Comparison of ENCODE assay signal across 10 cellular contexts in the genomic region with DNA sequence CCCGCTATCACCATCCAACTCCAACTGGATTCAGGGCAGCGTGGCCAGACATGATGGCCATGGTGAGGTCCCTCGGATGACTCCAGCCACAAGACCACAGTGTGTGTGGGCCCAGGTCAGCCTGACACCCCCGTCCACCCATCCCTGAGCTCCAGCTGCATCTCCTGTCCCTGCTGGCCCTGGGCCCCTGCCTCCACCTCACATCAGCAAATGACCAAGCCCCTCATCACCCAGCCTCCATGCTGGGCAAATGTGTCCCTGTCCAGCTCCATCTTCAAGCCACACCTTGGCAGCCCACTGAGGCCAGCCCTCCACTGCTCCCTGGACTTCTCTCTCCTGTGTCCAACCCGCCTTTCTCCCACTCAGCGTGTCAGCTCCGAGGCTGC. TPM values are rescaled to one million over a fixed set of nuclear protein-coding genes. Genes with fewer than 3 reads are reported as not detected.
DNase-seq lines count a peak whose midpoint lies in the region; ATAC-seq, FAIRE-seq and TF ChIP-seq lines count a peak whose summit lies in the region.
"Had no signal": no experiment of that assay in that cellular context is flagged by ENCODE, and none has a peak within 500 bp of the region (broad histone marks: within the 10 kb centered on the region; RNA-seq: fewer than 3 reads in every experiment).

No MANE protein-coding gene starts in this region.

- H3K4me3 ChIP-seq in coronary artery, result peak overlapping the region; percentile 47
- no peak overlapping the region for H3K4me3 ChIP-seq in neural progenitor cell

- H3K79me2 ChIP-seq in neural progenitor cell (ENCODE audit: low read depth), result no peaks in the 10 kb centered on the region

- no peaks in the 10 kb centered on the region for H3K27me3 ChIP-seq in CD4-positive, alpha-beta T cell (ENCODE audit: control insufficient read depth, insufficient read depth, low read length)
- peaks cover under 1% of the 10 kb centered on the region for H3K27me3 ChIP-seq in neural progenitor cell
- H3K27me3 ChIP-seq: brain microvascular endothelial cell had no signal

- H3F3A ChIP-seq in neural progenitor cell (ENCODE audit: low read depth), result peaks cover 2% of the 10 kb centered on the region

- no peaks in the 10 kb centered on the region for H3K9me3 ChIP-seq in CD4-positive, alpha-beta T cell (ENCODE audit: control insufficient read depth, low read length)
- no peaks in the 10 kb centered on the region for H3K9me3 ChIP-seq in neural progenitor cell (ENCODE audit: low read depth)

- H3K36me3 ChIP-seq in neural progenitor cell, result no peaks in the 10 kb centered on the region
- H3K36me3 ChIP-seq: brain microvascular endothelial cell had no signal

- no peak overlapping the region for H2AFZ ChIP-seq in neural progenitor cell (replicated peaks)

- FAIRE-seq in GM12892 (lab: Jason Lieb, UNC), result no peak

- peak overlapping the region; percentile 95 for H3K27ac ChIP-seq in CD4-positive, alpha-beta T cell (ENCODE audit: low read depth, low read length)
- peak overlapping the region in 1 of 2 donors; percentile 77 for H3K27ac ChIP-seq in coronary artery
- no peak overlapping the region for H3K27ac ChIP-seq in neural progenitor cell
- H3K27ac ChIP-seq: brain microvascular endothelial cell had no signal

- peaks cover 36% of the 10 kb centered on the region for H3K36me3 Mint-ChIP-seq in CD4-positive, alpha-beta T cell (ENCODE audit: low read depth)
- H3K36me3 Mint-ChIP-seq in neural progenitor cell, result no peaks in the 10 kb centered on the region

- H3K4me1 ChIP-seq in neural progenitor cell, result peaks cover 21% of the 10 kb centered on the region

- peak overlapping the region; percentile 91 for H3K27ac Mint-ChIP-seq in CD4-positive, alpha-beta T cell
- peak overlapping the region; percentile 78 for H3K27ac Mint-ChIP-seq in neural progenitor cell

- H3K9ac ChIP-seq in neural progenitor cell, result no peak overlapping the region

- no peaks in the 10 kb centered on the region for H3K9me3 Mint-ChIP-seq in CD4-positive, alpha-beta T cell
- H3K9me3 Mint-ChIP-seq in neural progenitor cell, result no peaks in the 10 kb centered on the region

- no peaks in the 10 kb centered on the region for H3K27me3 Mint-ChIP-seq in CD4-positive, alpha-beta T cell
- H3K27me3 Mint-ChIP-seq in neural progenitor cell (ENCODE audit: insufficient read depth, low read depth), result no peaks in the 10 kb centered on the region

- peak in 1 of 10 experiments; percentile 6 for DNase-seq in CD4-positive, alpha-beta T cell
- no peak for DNase-seq in GM12892 (ENCODE audit: insufficient read length)
- no peak for DNase-seq in coronary artery (ENCODE audit: low spot score)
- DNase-seq in neural progenitor cell (ENCODE audit: low spot score), result no peak
- no peak for DNase-seq in cerebellum (ENCODE audit: low spot score)
- DNase-seq in putamen (ENCODE audit: low spot score), result no peak
- no peak for DNase-seq in GM10266 (ENCODE audit: extremely low spot score)
- DNase-seq: brain microvascular endothelial cell, NCI-H146 had no signal

- CTCF ChIA-PET in CD4-positive, alpha-beta T cell (lab: Charles Lee), result interaction anchor here (6.0 to 9.9 kb wide), 3 partner anchors 17 to 28 kb away, joined by 44 to 75 read pairs (median 49); no protein-coding TSS in a partner anchor

- no peaks in the 10 kb centered on the region for H4K20me1 ChIP-seq in neural progenitor cell (ENCODE audit: low read depth)

- POLR2A ChIA-PET in CD4-positive, alpha-beta T cell (lab: Charles Lee), result interaction anchor here (0.5 to 7.3 kb wide), 5 partner anchors 9 to 41 kb away, joined by 3 to 62 read pairs (median 7); partner anchors contain the start of gene CDCA4

- intact Hi-C loops in CD4-positive, alpha-beta T cell (cut with DNase I, micrococcal nuclease), result no loop called here

- H3K4me1 Mint-ChIP-seq in CD4-positive, alpha-beta T cell (ENCODE audit: low read depth), result peaks cover 69% of the 10 kb centered on the region
- H3K4me1 Mint-ChIP-seq in neural progenitor cell, result peaks cover 29% of the 10 kb centered on the region

- TF ChIP-seq CTCF in CD4-positive, alpha-beta T cell (IDR thresholded peaks at IDR 0.05), result no peak
- TF ChIP-seq CTCF in coronary artery (IDR thresholded peaks at IDR 0.05) (no peak), neural progenitor cell (IDR thresholded peaks at IDR 0.05) (no peak), GM10266 (IDR thresholded peaks at IDR 0.05; ENCODE audit: control insufficient read depth, insufficient read depth, low read depth, missing control alignments) (no peak)

- no peak for ATAC-seq in CD4-positive, alpha-beta T cell (ENCODE audit: poor library complexity)
- ATAC-seq in HG02970 (IDR thresholded peaks at IDR 0.05; ENCODE audit: low FRiP score, unreplicated experiment), result no peak

- peak overlapping the region; percentile 100 for H3K4me3 Mint-ChIP-seq in CD4-positive, alpha-beta T cell
- H3K4me3 Mint-ChIP-seq in neural progenitor cell, result peak overlapping the region; percentile 33

- no peak overlapping the region for H3K4me2 ChIP-seq in neural progenitor cell

- peak; percentile 63 for TF ChIP-seq POLR2A in GM12892 (IDR thresholded peaks at IDR 0.05; ENCODE audit: low read depth, low read length)

RNA-seq across cellular contexts. Expression of gene GPR132, which starts 3.2 kb away (rescaled TPM):
- 10 to 100 TPM; 64.4 to 66.7 TPM for total RNA-seq in CD4-positive, alpha-beta T cell
- polyA plus RNA-seq in GM12892 (2012; ENCODE audit: missing spikeins), result 13.8 TPM
- 0.22 and 0.51 TPM in 2 replicates for total RNA-seq in neural progenitor cell (ENCODE audit: low replicate concordance)
- 1.7 TPM for total RNA-seq in cerebellum

RNA-seq across cellular contexts. Expression of gene CDCA4, which starts 41.2 kb away (rescaled TPM):
- total RNA-seq in CD4-positive, alpha-beta T cell, result 10 to 100 TPM; 17.7 to 18.8 TPM
- polyA plus RNA-seq in GM12892 (2012; ENCODE audit: missing spikeins), result 35.4 TPM
- total RNA-seq in neural progenitor cell (ENCODE audit: low replicate concordance) (56.6 and 102 TPM in 2 replicates), cerebellum (15.6 TPM)

Comparison
In these comparisons a context has a peak if more than half of its experiments do, and no peak if none do; other contexts are left out.
1. RNA of gene GPR132, which starts 3.2 kb away (total RNA-seq): 64.4 to 66.7 TPM in CD4-positive, alpha-beta T cell; 1.7 TPM in cerebellum (single experiment) and 0.22 to 0.51 TPM in neural progenitor cell; every median in the first group is over 10 times any median in the second.